ENCODE assay signal across 18 cellular contexts in genomic region chr7:151720297-151720696, GRCh38.
DNase-seq lines count a peak whose midpoint lies in the region; ATAC-seq, FAIRE-seq and TF ChIP-seq lines count a peak whose summit lies in the region.
"Had no signal": no experiment of that assay in that cellular context is flagged by ENCODE, and none has a peak within 500 bp of the region (broad histone marks: within the 10 kb centered on the region; RNA-seq: fewer than 3 reads in every experiment).

No MANE protein-coding gene starts in this region.

- H3K18ac ChIP-seq in mesendoderm (ENCODE audit: low read length), result no peak overlapping the region

- peaks cover 21 to 84% (median 55%) of the 10 kb centered on the region in 10 experiments for H3K4me1 ChIP-seq in BLaER1 treated with 17β-estradiol and CSF1 and Interleukin-3, amounts not matched to agents 10 nM and 100 nM
- H3K4me1 ChIP-seq in mesendoderm (ENCODE audit: control insufficient read depth, low read depth, low read length) (no peaks in the 10 kb centered on the region), gastrocnemius medialis (peaks cover 22 to 30% of the 10 kb centered on the region in 2 donors)

- H4K8ac ChIP-seq in mesendoderm (ENCODE audit: low read depth, low read length), result no peak overlapping the region

- H2BK120ac ChIP-seq in mesendoderm (ENCODE audit: low read depth, low read length), result no peak overlapping the region

- no peak overlapping the region for H4K5ac ChIP-seq in mesendoderm (ENCODE audit: low read length)

- peak overlapping the region in 1 of 2 donors; percentile 8 for H3K27ac Mint-ChIP-seq in activated naive CD4-positive, alpha-beta T cell treated with anti-CD3 and anti-CD28 coated beads, Interleukin-2, amount 50 U/mL, for 72 hours

- H3K4me2 ChIP-seq in BLaER1 treated with 17β-estradiol and CSF1 and Interleukin-3, amounts not matched to agents 10 nM and 100 nM, result peak overlapping the region in 7 of 11 experiments; percentile 23 to 98 (median 51); a peak in 13 of 22 replicates
- no peak overlapping the region for H3K4me2 ChIP-seq in mesendoderm (ENCODE audit: low read length)

- no peak overlapping the region for H3K27ac ChIP-seq in BLaER1 treated with 17β-estradiol and CSF1 and Interleukin-3, amounts not matched to agents 10 nM and 100 nM
- H3K27ac ChIP-seq in mesendoderm (ENCODE audit: low read depth, low read length) (no peak overlapping the region), gastrocnemius medialis (peak overlapping the region; percentile 67 to 79 (median 76))

- ATAC-seq in Right ventricle myocardium superior (ENCODE audit: poor library complexity) (peak; percentile 35), gastrocnemius medialis (peak; percentile 69 to 78), GM19324 (IDR thresholded peaks at IDR 0.05; ENCODE audit: low FRiP score, unreplicated experiment) (no peak)
- ATAC-seq in activated naive CD4-positive, alpha-beta T cell treated with anti-CD3 and anti-CD28 coated beads, Interleukin-2, amount 50 U/mL, for 72 hours, result no peak

- H3K36me3 Mint-ChIP-seq in activated naive CD4-positive, alpha-beta T cell treated with anti-CD3 and anti-CD28 coated beads, Interleukin-2, amount 50 U/mL, for 72 hours, result no peaks in the 10 kb centered on the region

- peak; percentile 33 to 44 for TF ChIP-seq POLR2A in gastrocnemius medialis (IDR thresholded peaks at IDR 0.05)

- no peaks in the 10 kb centered on the region for H3K27me3 ChIP-seq in BLaER1 treated with 17β-estradiol and CSF1 and Interleukin-3, amounts not matched to agents 10 nM and 100 nM
- H3K27me3 ChIP-seq in mesendoderm (ENCODE audit: insufficient read depth, low read length, poor library complexity) (no peaks in the 10 kb centered on the region), gastrocnemius medialis (no peaks in the 10 kb centered on the region)

- DNase-seq in Right ventricle myocardium superior, result no peak
- no peak for DNase-seq in mesendoderm
- DNase-seq in gastrocnemius medialis, result no peak
- no peak for DNase-seq in HTR-8/SVneo (ENCODE audit: insufficient read length, low spot score)
- DNase-seq in activated naive CD4-positive, alpha-beta T cell treated with anti-CD3 and anti-CD28 coated beads, Interleukin-2, amount 50 U/mL, for 72 hours (ENCODE audit: low spot score in 2 of 2), result no peak
- no peak for DNase-seq in NCI-H446 treated with DMSO at 0.1 percent for 48 hours (lab: John Stamatoyannopoulos, UW)
- DNase-seq: DMS53, Karpas-422, MM.1S, NCI-H1105 treated with DMSO at 0.1 percent for 48 hours, NCI-H187 treated with DMSO at 0.1 percent for 48 hours, NCI-H2171, NCI-H510A treated with DMSO at 0.1 percent for 48 hours had no signal

- no peaks in the 10 kb centered on the region for H3K79me1 ChIP-seq in mesendoderm (ENCODE audit: low read length)

- H3K9me3 ChIP-seq in BLaER1 treated with 17β-estradiol and CSF1 and Interleukin-3, amounts not matched to agents 10 nM and 100 nM (replicated peaks in 1 of 11), result no peaks in the 10 kb centered on the region
- H3K9me3 ChIP-seq in gastrocnemius medialis, result no peaks in the 10 kb centered on the region

- H2AK5ac ChIP-seq in mesendoderm (ENCODE audit: low read length), result no peak overlapping the region

- no peaks in the 10 kb centered on the region for H3K36me3 ChIP-seq in BLaER1 treated with 17β-estradiol and CSF1 and Interleukin-3, amounts not matched to agents 10 nM and 100 nM
- H3K36me3 ChIP-seq in mesendoderm (ENCODE audit: control insufficient read depth, insufficient read depth, low read length) (no peaks in the 10 kb centered on the region), gastrocnemius medialis (no peaks in the 10 kb centered on the region)

- H3K9ac ChIP-seq in BLaER1 treated with 17β-estradiol and CSF1 and Interleukin-3, amounts not matched to agents 10 nM and 100 nM, result peak overlapping the region in 1 of 11 experiments; percentile 4; a peak in 1 of 22 replicates
- H3K9ac ChIP-seq in mesendoderm (ENCODE audit: low read length), result no peak overlapping the region

- H4K20me1 ChIP-seq in BLaER1 treated with 17β-estradiol and CSF1 and Interleukin-3, amounts not matched to agents 10 nM and 100 nM, result peaks cover 0 to 28% (median 0%) of the 10 kb centered on the region in 11 experiments; a peak in 3 of 22 replicates

- H3K56ac ChIP-seq in mesendoderm (ENCODE audit: low read length), result peak overlapping the region; percentile 42

- no peak for FAIRE-seq in HTR-8/SVneo (lab: Jason Lieb, UNC)
- FAIRE-seq: A204.1, GM19239, RCC 7860 had no signal

- no peak overlapping the region for H3K4ac ChIP-seq in mesendoderm (ENCODE audit: low read depth, low read length)

- no CpG with 5 or more reads among the region's 5 CpGs for WGBS in mesendoderm (ENCODE audit: extremely low coverage, insufficient coverage, low lambda C conversion rate)

- TF ChIP-seq CTCF in gastrocnemius medialis (IDR thresholded peaks at IDR 0.05 in 4 of 5, conservative IDR thresholded peaks at IDR 0.05 in 1 of 5), result no peak

- H2BK5ac ChIP-seq in mesendoderm (ENCODE audit: low read length), result no peak overlapping the region

- in situ Hi-C loops in gastrocnemius medialis (cut with MboI; ENCODE audit: low sequenced_read_pairs in 4 of 4), result no loop called here

- no peak overlapping the region for H3K4me3 ChIP-seq in BLaER1 treated with 17β-estradiol and CSF1 and Interleukin-3, amounts not matched to agents 10 nM and 100 nM
- H3K4me3 ChIP-seq in mesendoderm (ENCODE audit: low read length) (no peak overlapping the region), gastrocnemius medialis (no peak overlapping the region)

- no peaks in the 10 kb centered on the region for H3K79me2 ChIP-seq in mesendoderm (ENCODE audit: control insufficient read depth, insufficient read depth, low read length)

- H3K9me3 Mint-ChIP-seq in activated naive CD4-positive, alpha-beta T cell treated with anti-CD3 and anti-CD28 coated beads, Interleukin-2, amount 50 U/mL, for 72 hours, result no peaks in the 10 kb centered on the region

- no peak overlapping the region for H2BK15ac ChIP-seq in mesendoderm (replicated peaks; ENCODE audit: low read depth)

- intact Hi-C loops in Right ventricle myocardium superior (cut with DNase I) (no loop called here), gastrocnemius medialis (cut with DNase I; ENCODE audit: low total_unique reads) (loop anchor here (2.0 kb wide), 1 partner anchor 15 kb away; no protein-coding TSS in a partner anchor)

- no peak overlapping the region for H3K23ac ChIP-seq in mesendoderm (ENCODE audit: low read length)

Comparison
In these comparisons a context has a peak if more than half of its experiments do, and no peak if none do; other contexts are left out.
1. H3K27ac ChIP-seq: peak in gastrocnemius medialis (4 of 4); none in BLaER1 treated with 17β-estradiol and CSF1 and Interleukin-3, amounts not matched to agents 10 nM and 100 nM (0 of 11) and mesendoderm (single experiment).
2. ATAC-seq: peak in Right ventricle myocardium superior (single experiment) and gastrocnemius medialis (2 of 2); none in activated naive CD4-positive, alpha-beta T cell treated with anti-CD3 and anti-CD28 coated beads, Interleukin-2, amount 50 U/mL, for 72 hours (0 of 2) and GM19324 (single experiment).